8 cellular contexts compared by ENCODE assay signal in genomic region chr2:190279256-190280134, GRCh38. TPM values are rescaled to one million over a fixed set of nuclear protein-coding genes. Genes with fewer than 3 reads are reported as not detected.
DNase-seq lines count a peak whose midpoint lies in the region; ATAC-seq and TF ChIP-seq lines count a peak whose summit lies in the region.
"Not testable (repeated sequence)": the region's sequence is repeated elsewhere in the genome, so short reads cannot be mapped to it uniquely, and the experiment has no call there.

No MANE protein-coding gene starts in this region.

- dilution Hi-C loops in mammary epithelial cell (cut with HindIII; ENCODE audit: low sequenced_read_pairs) = not testable (repeated sequence)

- H3K4me1 ChIP-seq in HUES6 (ENCODE audit: control insufficient read depth, insufficient read depth, low read length); aorta (ENCODE audit: control insufficient read depth in 1 of 2, insufficient read depth in 2 of 2, low read length in 2 of 2): not testable (repeated sequence)
- peaks cover 28% of the 10 kb centered on the region for H3K4me1 ChIP-seq in mammary epithelial cell (ENCODE audit: insufficient read depth, low read length)

- H3K27me3 Mint-ChIP-seq in activated naive CD8-positive, alpha-beta T cell treated with anti-CD3 and anti-CD28 coated beads, Interleukin-2, amount 10 ng/mL, durations not matched to agents 7 days and 5 days = not testable (repeated sequence)

- peak overlapping the region; percentile 34 for H3K27ac Mint-ChIP-seq in activated naive CD8-positive, alpha-beta T cell treated with anti-CD3 and anti-CD28 coated beads, Interleukin-2, amount 10 ng/mL, durations not matched to agents 7 days and 5 days

- H3K4me3 ChIP-seq in HUES6 (ENCODE audit: low read depth, low read length); mammary epithelial cell (replicated peaks in 1 of 3; ENCODE audit: insufficient read depth in 1 of 3, low read depth in 2 of 3, low read length in 3 of 3); aorta (ENCODE audit: low read length in 2 of 2): not testable (repeated sequence)

- peak overlapping the region; percentile 72 for H3K4me2 ChIP-seq in mammary epithelial cell (ENCODE audit: insufficient read depth, low read depth, low read length)

- not testable (repeated sequence) for H3K4me1 Mint-ChIP-seq in activated naive CD8-positive, alpha-beta T cell treated with anti-CD3 and anti-CD28 coated beads, Interleukin-2, amount 10 ng/mL, durations not matched to agents 7 days and 5 days

- peaks cover 13% of the 10 kb centered on the region; the same call in 1 of the 2 replicates for H3K36me3 ChIP-seq in HUES6 (ENCODE audit: control insufficient read depth, insufficient read depth, low read length)
- H3K36me3 ChIP-seq in mammary epithelial cell (ENCODE audit: insufficient read depth, low read length); aorta (ENCODE audit: control insufficient read depth in 1 of 2, insufficient read depth in 2 of 2, low read length in 1 of 2): not testable (repeated sequence)

- WGBS in mammary epithelial cell (ENCODE audit: low coverage, missing lambda C conversion rate) = 39% methylated on average over 12 of the region's 12 CpGs
- WGBS in aorta, 2 donors = 31 to 37% methylated on average over 12 of the region's 12 CpGs

- intact Hi-C loops in mammary epithelial cell (cut with micrococcal nuclease) = loop anchor here (2.0 kb wide), 1 partner anchor 39 kb away; the partner anchor contains the start of gene HIBCH
- intact Hi-C loops in aorta (cut with DNase I) = loop anchor here in 1 of 2 donors (5.0 to 10.0 kb wide), 2 partner anchors 38 to 185 kb away; partner anchors contain the start of gene HIBCH

- POLR2A ChIA-PET in activated naive CD8-positive, alpha-beta T cell treated with anti-CD3 and anti-CD28 coated beads, Interleukin-2, amount 10 ng/mL, durations not matched to agents 7 days and 5 days (lab: Charles Lee) = not testable (repeated sequence)

- not testable (repeated sequence) for ATAC-seq in activated naive CD8-positive, alpha-beta T cell treated with anti-CD3 and anti-CD28 coated beads, Interleukin-2, amount 10 ng/mL, durations not matched to agents 7 days and 5 days (ENCODE audit: low read depth); aorta (ENCODE audit: low FRiP score)

- in situ Hi-C loops in mammary epithelial cell (cut with MboI; ENCODE audit: low sequenced_read_pairs in 2 of 2) = not testable (repeated sequence)

- BruUV-seq in mammary epithelial cell (replicated peaks; lab: Mats Ljungman, UMichigan) = TSS peak; percentile 83

- H3K27me3 ChIP-seq in HUES6 (ENCODE audit: control insufficient read depth, insufficient read depth, low read length); mammary epithelial cell (ENCODE audit: insufficient read depth, low read length); aorta (ENCODE audit: control insufficient read depth in 1 of 2, insufficient read depth in 2 of 2, low read length in 1 of 2): not testable (repeated sequence)

- DNase-seq in activated naive CD8-positive, alpha-beta T cell treated with anti-CD3 and anti-CD28 coated beads, Interleukin-2, amount 10 ng/mL, durations not matched to agents 7 days and 5 days; epithelial cell of prostate (ENCODE audit: low read depth, low spot score); aorta: not testable (repeated sequence)
- DNase-seq in mammary epithelial cell (peak; percentile 32), kidney tubule cell (ENCODE audit: low spot score) (peak; percentile 25), renal cortical epithelial cell (ENCODE audit: low read depth) (peak; percentile 21)

- not testable (repeated sequence) for H3K79me2 ChIP-seq in mammary epithelial cell (ENCODE audit: insufficient read depth, low read length)

- H3K27ac ChIP-seq in C4-2B = peak overlapping the region; percentile 44; the same call in 1 of the 2 replicates
- H3K27ac ChIP-seq in HUES6 (ENCODE audit: low read depth, low read length) = peak overlapping the region; percentile 83
- H3K27ac ChIP-seq in mammary epithelial cell (ENCODE audit: insufficient read depth, low read depth, low read length) = peak overlapping the region; percentile 74
- H3K27ac ChIP-seq in epithelial cell of prostate = peak overlapping the region; percentile 75
- peak overlapping the region; percentile 62 to 86 for H3K27ac ChIP-seq in aorta (ENCODE audit: low read depth in 1 of 2, low read length in 2 of 2)

- not testable (repeated sequence) for H3K9me3 ChIP-seq in HUES6 (ENCODE audit: control insufficient read depth, insufficient read depth, low read depth, low read length); mammary epithelial cell (replicated peaks; ENCODE audit: insufficient read depth, low read length); aorta (ENCODE audit: control insufficient read depth, low read length)

- peak overlapping the region; percentile 83 for H2AFZ ChIP-seq in mammary epithelial cell (ENCODE audit: low read depth, low read length)

- H3K9me3 Mint-ChIP-seq in activated naive CD8-positive, alpha-beta T cell treated with anti-CD3 and anti-CD28 coated beads, Interleukin-2, amount 10 ng/mL, durations not matched to agents 7 days and 5 days = not testable (repeated sequence)

- H3K4me3 Mint-ChIP-seq in activated naive CD8-positive, alpha-beta T cell treated with anti-CD3 and anti-CD28 coated beads, Interleukin-2, amount 10 ng/mL, durations not matched to agents 7 days and 5 days = not testable (repeated sequence)

- H3K9ac ChIP-seq in HUES6 (ENCODE audit: low read length) = peak overlapping the region; percentile 31
- H3K9ac ChIP-seq in mammary epithelial cell (ENCODE audit: insufficient read depth, low read length) = peak overlapping the region; percentile 10

- not testable (repeated sequence) for TF ChIP-seq CTCF in C4-2B (conservative IDR thresholded peaks at IDR 0.05); mammary epithelial cell (conservative IDR thresholded peaks at IDR 0.05 in 1 of 2, IDR thresholded peaks at IDR 0.05 in 1 of 2; ENCODE audit: extremely low read depth in 1 of 2, insufficient read depth in 1 of 2, low read depth in 1 of 2, low read length in 2 of 2)

- H4K20me1 ChIP-seq in mammary epithelial cell (ENCODE audit: insufficient read depth, low read length) = not testable (repeated sequence)

- not testable (repeated sequence) for H3K36me3 Mint-ChIP-seq in activated naive CD8-positive, alpha-beta T cell treated with anti-CD3 and anti-CD28 coated beads, Interleukin-2, amount 10 ng/mL, durations not matched to agents 7 days and 5 days

- CTCF ChIA-PET in mammary epithelial cell (lab: Charles Lee; ENCODE audit: low non-redundant PET) = not testable (repeated sequence)

RNA-seq across cellular contexts. Expression of gene HIBCH, which starts 40.1 kb away (rescaled TPM):
- total RNA-seq in activated naive CD8-positive, alpha-beta T cell treated with anti-CD3 and anti-CD28 coated beads, Interleukin-2, amount 10 ng/mL, durations not matched to agents 7 days and 5 days = 10 to 100 TPM; 15.6 to 17.5 TPM
- total RNA-seq in mammary epithelial cell = 10 to 100 TPM; 17.0 to 20.5 TPM
- polyA plus RNA-seq in mammary epithelial cell = 7.7 TPM
- 4.7 TPM for polyA minus RNA-seq in mammary epithelial cell
- total RNA-seq in renal cortical epithelial cell = 18.1 and 34.7 TPM in 2 replicates
- total RNA-seq in aorta = 10 to 100 TPM; 50.1 to 51.5 TPM
- 10 to 100 TPM; 28.9 to 34.6 TPM for polyA plus RNA-seq in aorta
